8 cellular contexts compared by ENCODE assay signal in genomic region chr5:146291421-146292074, GRCh38. TPM values are rescaled to one million over a fixed set of nuclear protein-coding genes. Genes with fewer than 3 reads are reported as not detected.
DNase-seq lines count a peak whose midpoint lies in the region; ATAC-seq, FAIRE-seq and TF ChIP-seq lines count a peak whose summit lies in the region.

No MANE protein-coding gene starts in this region.

- no peak overlapping the region for H3K4me3 ChIP-seq in astrocyte of the cerebellum (ENCODE audit: low read depth, low read length)

- in situ Hi-C loops in astrocyte of the cerebellum (cut with HindIII; ENCODE audit: low sequenced_read_pairs) = no loop called here

- peak; percentile 78 for ATAC-seq in GM18861 (IDR thresholded peaks at IDR 0.05; ENCODE audit: unreplicated experiment)
- ATAC-seq in HG03045 (IDR thresholded peaks at IDR 0.05; ENCODE audit: unreplicated experiment) = peak; percentile 69

- FAIRE-seq in urothelium cell line (lab: Jason Lieb, UNC) = no peak

- TF ChIP-seq CTCF in astrocyte of the cerebellum (IDR thresholded peaks at IDR 0.05; ENCODE audit: low read depth, low read length, missing control alignments) = peak; percentile 55

- DNase-seq in D341Med (ENCODE audit: low spot score) (peak; percentile 57), NCI-H226 (peak; percentile 36), astrocyte of the cerebellum (ENCODE audit: low read depth) (peak; percentile 42), iris pigment epithelial cell (ENCODE audit: low read depth) (peak; percentile 42), urothelium cell line (ENCODE audit: low spot score) (peak; percentile 49), mucosa of gallbladder (ENCODE audit: low spot score) (no peak)

RNA-seq across cellular contexts. Expression of gene POU4F3, which starts 47.1 kb away (rescaled TPM):
- 0.09 TPM for total RNA-seq in mucosa of gallbladder
